In the genomic region with DNA sequence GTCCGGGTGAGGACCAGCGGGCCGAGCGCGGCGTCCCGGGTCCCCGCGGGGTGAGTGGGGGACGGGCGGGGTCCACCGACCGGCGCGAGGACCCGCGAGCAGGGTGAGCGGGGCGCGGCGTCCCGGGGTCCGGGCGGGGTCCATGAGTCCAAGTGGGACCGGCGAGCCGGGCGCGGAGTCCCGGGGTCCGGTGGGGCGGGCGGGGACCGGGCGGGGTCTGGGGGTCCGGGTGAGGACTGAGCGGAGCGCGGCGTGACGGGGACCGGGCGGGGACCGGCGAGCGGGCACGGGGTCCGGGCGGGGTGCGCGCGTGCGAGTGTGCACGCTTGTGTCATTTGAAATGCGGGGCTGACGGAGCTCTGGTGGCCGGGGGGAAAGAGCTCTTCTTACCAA, we compare ENCODE assay signal across 8 cellular contexts. TPM values are rescaled to one million over a fixed set of nuclear protein-coding genes. Genes with fewer than 3 reads are reported as not detected.
DNase-seq lines count a peak whose midpoint lies in the region; ATAC-seq, FAIRE-seq and TF ChIP-seq lines count a peak whose summit lies in the region.

No MANE protein-coding gene starts in this region.

- TF ChIP-seq POLR2A in uterus (IDR thresholded peaks at IDR 0.05), result no peak

- H3K27me3 ChIP-seq in BJ (ENCODE audit: control insufficient read depth, insufficient read depth, low read length) (peaks cover 15% of the 10 kb centered on the region), uterus (no peaks in the 10 kb centered on the region)

- TF ChIP-seq CTCF in BJ (IDR thresholded peaks at IDR 0.05; ENCODE audit: insufficient read depth, low read depth, low read length) (no peak), uterus (IDR thresholded peaks at IDR 0.05) (no peak)

- FAIRE-seq in GM19239 (lab: Jason Lieb, UNC), result no peak

- peak overlapping the region; percentile 69 for H3K27ac ChIP-seq in caudate nucleus (ENCODE audit: low read depth, low read length)
- no peak overlapping the region for H3K27ac ChIP-seq in mesodermal cell (ENCODE audit: low read depth, low read length, severe bottlenecking)
- peak overlapping the region; percentile 78 to 86 for H3K27ac ChIP-seq in uterus

- WGBS in mesodermal cell (ENCODE audit: insufficient coverage in 2 of 2), 2 experiments, result 0% methylated on average over 14 to 52 of the region's 57 CpGs

- no peaks in the 10 kb centered on the region for H3K36me3 ChIP-seq in BJ (ENCODE audit: control insufficient read depth, insufficient read depth, low read length)
- no peaks in the 10 kb centered on the region for H3K36me3 ChIP-seq in mesodermal cell (ENCODE audit: control insufficient read depth, insufficient read depth, low read length)
- H3K36me3 ChIP-seq in uterus, result no peaks in the 10 kb centered on the region

- intact Hi-C loops in uterus (cut with DNase I; ENCODE audit: low total_unique reads), result no loop called here

- H3K4me1 ChIP-seq in mesodermal cell (ENCODE audit: control insufficient read depth, insufficient read depth, low read length, poor library complexity, severe bottlenecking) (peaks cover 6% of the 10 kb centered on the region), uterus (no peaks in the 10 kb centered on the region)

- H3K9me3 ChIP-seq in mesodermal cell (ENCODE audit: control insufficient read depth, low read length) (no peaks in the 10 kb centered on the region), uterus (no peaks in the 10 kb centered on the region)

- no peak for DNase-seq in BJ (ENCODE audit: low read depth)
- peak in 1 of 61 donors; percentile 41 for DNase-seq in caudate nucleus (lab: John Stamatoyannopoulos, UW)
- no peak for DNase-seq in uterus
- no peak for DNase-seq in GM19239 (ENCODE audit: insufficient read length, low spot score)
- no peak for DNase-seq in Ammon's horn (ENCODE audit: low spot score)

- H3K4me3 ChIP-seq in BJ (ENCODE audit: low read depth, low read length), result peak overlapping the region; percentile 45
- H3K4me3 ChIP-seq in mesodermal cell (ENCODE audit: extremely low read depth, insufficient read depth, low read length, poor library complexity, severe bottlenecking), result peak overlapping the region; percentile 54
- peak overlapping the region; percentile 51 to 66 for H3K4me3 ChIP-seq in uterus

- ATAC-seq in HG03159 (IDR thresholded peaks at IDR 0.05; ENCODE audit: unreplicated experiment), result peak; percentile 5
- no peak for ATAC-seq in GM21381 (IDR thresholded peaks at IDR 0.05; ENCODE audit: unreplicated experiment)

- CTCF ChIA-PET in BJ (lab: Yijun Ruan, JAX), result interaction anchor here (0.9 kb wide), 1 partner anchor 188 kb away, joined by 3 read pairs; no protein-coding TSS in a partner anchor

- POLR2A ChIA-PET in BJ (lab: Charles Lee), result no interaction called here

RNA-seq across cellular contexts. Expression of a gene that starts 0.8 kb away (rescaled TPM):
- polyA plus RNA-seq in BJ (2011; rRNA removed), result 7.6 and 8.8 TPM in 2 replicates
- 7.3 and 7.8 TPM in 2 replicates for polyA minus RNA-seq in BJ (2011; rRNA and poly(A)+ RNA removed)
- 10.8 TPM for polyA plus RNA-seq in mesodermal cell (2013, experiment 1 of 2)
- 10.1 TPM for polyA plus RNA-seq in mesodermal cell (2013, experiment 2 of 2)
- total RNA-seq in uterus, result 10 to 100 TPM; 12.8 to 59.2 (median 44.0) TPM
